Comparison of ENCODE assay signal across 8 cellular contexts in the genomic region with DNA sequence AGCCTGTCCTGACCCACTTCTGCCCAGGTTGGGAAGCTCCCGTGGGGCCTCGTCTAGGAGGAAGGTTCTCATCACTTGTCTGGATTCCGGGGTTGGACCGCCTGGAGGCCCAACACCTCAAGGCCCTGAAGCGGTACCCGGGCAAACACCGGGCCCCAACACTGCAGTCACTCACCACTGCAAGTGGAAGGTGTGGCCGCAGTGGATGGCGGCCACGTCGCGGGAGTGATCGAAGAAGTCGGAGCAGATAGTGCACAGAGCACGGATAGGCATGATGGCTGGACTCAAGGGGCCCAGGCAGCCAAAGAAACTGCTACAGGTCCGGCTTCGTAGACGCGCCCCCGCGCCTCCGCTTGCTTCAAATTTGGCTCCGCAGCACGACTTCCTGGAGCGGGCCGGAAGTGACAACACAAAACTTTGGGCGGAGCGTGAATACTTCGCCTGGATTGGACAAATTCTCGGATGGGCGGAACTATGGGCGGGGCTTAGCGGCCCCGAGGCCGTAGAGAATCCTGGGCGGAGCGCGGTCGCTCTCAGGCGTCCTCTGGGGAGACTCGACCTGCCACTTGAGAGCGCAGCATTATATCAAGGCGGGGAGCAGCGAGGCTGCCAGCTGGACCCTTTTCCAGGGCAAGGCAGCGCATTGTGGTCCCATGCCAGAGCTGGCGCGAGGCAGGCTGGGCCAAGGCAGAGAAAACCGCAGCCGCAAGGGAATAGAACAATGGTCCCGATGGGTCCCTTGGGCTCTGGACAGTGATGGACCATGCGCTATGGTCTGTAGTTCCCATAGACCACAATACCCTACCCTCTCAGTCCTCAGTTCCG. TPM values are rescaled to one million over a fixed set of nuclear protein-coding genes. Genes with fewer than 3 reads are reported as not detected.
DNase-seq lines count a peak whose midpoint lies in the region; ATAC-seq and TF ChIP-seq lines count a peak whose summit lies in the region.

A gene with protein sequence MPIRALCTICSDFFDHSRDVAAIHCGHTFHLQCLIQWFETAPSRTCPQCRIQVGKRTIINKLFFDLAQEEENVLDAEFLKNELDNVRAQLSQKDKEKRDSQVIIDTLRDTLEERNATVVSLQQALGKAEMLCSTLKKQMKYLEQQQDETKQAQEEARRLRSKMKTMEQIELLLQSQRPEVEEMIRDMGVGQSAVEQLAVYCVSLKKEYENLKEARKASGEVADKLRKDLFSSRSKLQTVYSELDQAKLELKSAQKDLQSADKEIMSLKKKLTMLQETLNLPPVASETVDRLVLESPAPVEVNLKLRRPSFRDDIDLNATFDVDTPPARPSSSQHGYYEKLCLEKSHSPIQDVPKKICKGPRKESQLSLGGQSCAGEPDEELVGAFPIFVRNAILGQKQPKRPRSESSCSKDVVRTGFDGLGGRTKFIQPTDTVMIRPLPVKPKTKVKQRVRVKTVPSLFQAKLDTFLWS (minus strand): TSS at position 384 of the 825 bp plus-strand sequence. CDS start 111 bp downstream, at position 273.

- H3K36me3 ChIP-seq in duodenal mucosa (ENCODE audit: control insufficient read depth in 1 of 2, insufficient read depth in 2 of 2, low read length in 2 of 2) = no peaks in the 10 kb centered on the region

- no peaks in the 10 kb centered on the region for H3K9me3 ChIP-seq in CD4-positive, alpha-beta T cell (ENCODE audit: control insufficient read depth, low read length)
- H3K9me3 ChIP-seq in duodenal mucosa (ENCODE audit: control insufficient read depth in 1 of 2, low read length in 2 of 2) = no peaks in the 10 kb centered on the region

- no peaks in the 10 kb centered on the region for H3K27me3 Mint-ChIP-seq in CD4-positive, alpha-beta T cell
- H3K27me3 Mint-ChIP-seq in activated CD4-positive, alpha-beta memory T cell treated with anti-CD3 and anti-CD28 coated beads for 36 hours = no peaks in the 10 kb centered on the region

- TF ChIP-seq POLR2A in lower leg skin (IDR thresholded peaks at IDR 0.05) = no peak

- peak within 1 kb of the TSS; percentile 63 for H3K27ac ChIP-seq in CD4-positive, alpha-beta T cell (ENCODE audit: low read depth, low read length)
- H3K27ac ChIP-seq in duodenal mucosa (ENCODE audit: low read depth, low read length) = no peak within 1 kb of the TSS

- peaks cover 9 to 14% of the 10 kb centered on the region in 2 donors for H3K4me1 ChIP-seq in duodenal mucosa (ENCODE audit: control insufficient read depth in 1 of 2, insufficient read depth in 2 of 2, low read length in 2 of 2)

- peaks cover 7% of the 10 kb centered on the region for H3K4me1 Mint-ChIP-seq in CD4-positive, alpha-beta T cell (ENCODE audit: low read depth)
- peaks cover 13% of the 10 kb centered on the region for H3K4me1 Mint-ChIP-seq in activated CD4-positive, alpha-beta memory T cell treated with anti-CD3 and anti-CD28 coated beads for 36 hours (ENCODE audit: low read depth)

- no peaks in the 10 kb centered on the region for H3K27me3 ChIP-seq in CD4-positive, alpha-beta T cell (ENCODE audit: control insufficient read depth, insufficient read depth, low read length)
- H3K27me3 ChIP-seq in duodenal mucosa (ENCODE audit: control insufficient read depth in 1 of 2, insufficient read depth in 2 of 2, low read length in 2 of 2) = no peaks in the 10 kb centered on the region

- peak; percentile 88 to 96 (median 92) for DNase-seq in CD4-positive, alpha-beta T cell
- DNase-seq in NCI-H82 treated with DMSO at 0.1 percent for 48 hours (lab: John Stamatoyannopoulos, UW; ENCODE audit: unreplicated experiment) (peak; percentile 80), lower leg skin (ENCODE audit: low spot score in 2 of 2) (peak; percentile 92 to 98)
- peak; percentile 96 for DNase-seq in activated CD4-positive, alpha-beta memory T cell treated with anti-CD3 and anti-CD28 coated beads for 36 hours
- DNase-seq in stimulated activated CD4-positive, alpha-beta T cell treated with anti-CD3 and anti-CD28 coated beads, Interleukin-4, amount 100 ng/mL, for 4 hours = peak; percentile 91

- H3K36me3 Mint-ChIP-seq in CD4-positive, alpha-beta T cell (ENCODE audit: low read depth) = no peaks in the 10 kb centered on the region
- H3K36me3 Mint-ChIP-seq in activated CD4-positive, alpha-beta memory T cell treated with anti-CD3 and anti-CD28 coated beads for 36 hours = no peaks in the 10 kb centered on the region

- peak within 1 kb of the TSS; percentile 83 for H3K4me3 Mint-ChIP-seq in CD4-positive, alpha-beta T cell
- H3K4me3 Mint-ChIP-seq in activated CD4-positive, alpha-beta memory T cell treated with anti-CD3 and anti-CD28 coated beads for 36 hours = peak within 1 kb of the TSS; percentile 97

- peak; percentile 98 for ATAC-seq in CD4-positive, alpha-beta T cell (ENCODE audit: poor library complexity)
- peak; percentile 95 for ATAC-seq in GM19438 (IDR thresholded peaks at IDR 0.05; ENCODE audit: low read depth, unreplicated experiment)
- ATAC-seq in HG03571 (IDR thresholded peaks at IDR 0.05; ENCODE audit: unreplicated experiment) = peak; percentile 77

- no peak for TF ChIP-seq CTCF in CD4-positive, alpha-beta T cell (IDR thresholded peaks at IDR 0.05)
- TF ChIP-seq CTCF in lower leg skin (IDR thresholded peaks at IDR 0.05) = no peak

- 1 to 6% methylated on average over 34 to 52 of the region's 52 CpGs for WGBS in lower leg skin, 2 donors

- CTCF ChIA-PET in CD4-positive, alpha-beta T cell (lab: Charles Lee) = interaction anchor here (0.8 to 4.6 kb wide), 2 partner anchors 17 to 73 kb away, joined by 4 to 17 read pairs; a partner anchor contains a TSS
- CTCF ChIA-PET in activated CD4-positive, alpha-beta memory T cell treated with anti-CD3 and anti-CD28 coated beads for 36 hours (lab: Charles Lee) = interaction anchor here (1.0 to 3.1 kb wide), 3 partner anchors 15 to 54 kb away, joined by 5 to 14 read pairs (median 10); a partner anchor contains a TSS

- peak within 1 kb of the TSS; percentile 55 to 88 for H3K9ac ChIP-seq in duodenal mucosa (ENCODE audit: low read depth in 1 of 2, low read length in 2 of 2)

- H3K4me3 ChIP-seq in duodenal mucosa (ENCODE audit: low read depth in 1 of 2, low read length in 2 of 2) = peak within 1 kb of the TSS; percentile 77 to 80
- H3K4me3 ChIP-seq in lower leg skin (ENCODE audit: low read depth, poor library complexity, severe bottlenecking) = peak within 1 kb of the TSS; percentile 49

- intact Hi-C loops in CD4-positive, alpha-beta T cell (cut with DNase I, micrococcal nuclease) = loop anchor here (2.0 to 5.0 kb wide), 3 partner anchors 48 to 81 kb away; a partner anchor contains a TSS
- intact Hi-C loops in activated CD4-positive, alpha-beta memory T cell treated with anti-CD3 and anti-CD28 coated beads for 36 hours (cut with micrococcal nuclease) = loop anchor here (1.0 to 5.0 kb wide), 3 partner anchors 50 to 139 kb away; a partner anchor contains a TSS
- intact Hi-C loops in lower leg skin (cut with DNase I; ENCODE audit: low total_unique reads) = no loop called here

- no peaks in the 10 kb centered on the region for H3K9me3 Mint-ChIP-seq in CD4-positive, alpha-beta T cell
- no peaks in the 10 kb centered on the region for H3K9me3 Mint-ChIP-seq in activated CD4-positive, alpha-beta memory T cell treated with anti-CD3 and anti-CD28 coated beads for 36 hours

- POLR2A ChIA-PET in CD4-positive, alpha-beta T cell (lab: Charles Lee) = interaction anchor here (0.8 to 1.4 kb wide), 6 partner anchors 10 to 84 kb away, joined by 3 to 4 read pairs (median 3); a partner anchor contains a TSS
- POLR2A ChIA-PET in activated CD4-positive, alpha-beta memory T cell treated with anti-CD3 and anti-CD28 coated beads for 36 hours (lab: Charles Lee) = no interaction called here

- peak within 1 kb of the TSS; percentile 85 for H3K27ac Mint-ChIP-seq in CD4-positive, alpha-beta T cell
- H3K27ac Mint-ChIP-seq in activated CD4-positive, alpha-beta memory T cell treated with anti-CD3 and anti-CD28 coated beads for 36 hours = peak within 1 kb of the TSS; percentile 72

RNA-seq across cellular contexts. Expression of the gene that starts here (rescaled TPM):
- total RNA-seq in CD4-positive, alpha-beta T cell = 1 to 10 TPM; 2.4 TPM
- total RNA-seq in activated CD4-positive, alpha-beta memory T cell treated with anti-CD3 and anti-CD28 coated beads for 36 hours = 10 to 100 TPM; 22.7 to 25.3 TPM
- 1 to 10 TPM; 1.1 to 4.8 (median 2.9) TPM for total RNA-seq in lower leg skin

Comparison
In these comparisons a context has a peak if more than half of its experiments do, and no peak if none do; other contexts are left out.
1. RNA of the gene that starts here (total RNA-seq): 22.7 to 25.3 TPM in activated CD4-positive, alpha-beta memory T cell treated with anti-CD3 and anti-CD28 coated beads for 36 hours; 1.1 to 4.8 TPM in lower leg skin and 2.4 TPM in CD4-positive, alpha-beta T cell; every median in the first group is over 4 times any median in the second.
2. Peak in every context shown above with its lines, with median percentiles within 50 percentile points of each other: ATAC-seq and DNase-seq.